Comparison of ENCODE assay signal across 8 cellular contexts in the genomic region with DNA sequence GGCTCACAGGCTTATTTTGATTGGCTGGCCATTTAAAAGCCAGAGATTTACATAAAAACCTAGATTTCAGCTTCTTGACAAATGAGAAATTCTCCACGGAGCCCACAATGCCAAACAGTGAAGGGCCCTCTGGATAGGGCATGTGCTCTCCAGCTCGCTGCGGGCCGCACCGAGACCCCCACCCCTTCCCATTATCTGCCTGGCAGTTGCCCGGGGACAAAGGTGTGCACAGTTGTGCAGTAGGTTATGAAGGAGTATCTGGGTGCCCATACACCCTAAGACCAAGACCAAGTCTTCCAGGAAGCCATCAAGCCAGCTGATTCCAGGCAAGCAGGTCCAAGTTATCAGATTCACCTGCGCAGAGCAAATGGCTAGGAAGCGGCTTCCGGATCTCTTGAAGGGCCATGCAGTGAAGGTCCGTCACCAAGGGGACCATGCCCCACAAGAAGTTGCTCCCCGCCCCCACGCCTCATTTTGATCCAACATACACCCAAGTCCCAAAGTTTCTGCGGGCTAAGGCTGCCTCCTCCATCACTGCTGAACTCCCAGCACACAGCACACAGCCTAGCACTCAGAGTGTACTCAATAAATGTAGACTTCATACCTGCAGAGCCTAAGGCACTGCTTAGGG. TPM values are rescaled to one million over a fixed set of nuclear protein-coding genes. Genes with fewer than 3 reads are reported as not detected.
DNase-seq lines count a peak whose midpoint lies in the region; ATAC-seq and TF ChIP-seq lines count a peak whose summit lies in the region.

No MANE protein-coding gene starts in this region.

- no peak for DNase-seq in activated naive CD4-positive, alpha-beta T cell treated with anti-CD3 and anti-CD28 coated beads for 36 hours
- no peak for DNase-seq in activated naive CD4-positive, alpha-beta T cell (lab: John Stamatoyannopoulos, UW)
- DNase-seq in breast epithelium (ENCODE audit: low spot score in 2 of 2) (no peak), memory B cell (ENCODE audit: low spot score in 2 of 2) (no peak), AG08396 (ENCODE audit: low spot score) (no peak), NCI-H69 (lab: John Stamatoyannopoulos, UW) (no peak)

- no peak for TF ChIP-seq CTCF in breast epithelium (IDR thresholded peaks at IDR 0.05)

- H3K4me1 Mint-ChIP-seq in activated naive CD4-positive, alpha-beta T cell treated with anti-CD3 and anti-CD28 coated beads for 36 hours (ENCODE audit: low read depth), result peaks cover 27% of the 10 kb centered on the region
- peaks cover 17% of the 10 kb centered on the region for H3K4me1 Mint-ChIP-seq in memory B cell

- H3K27ac ChIP-seq in breast epithelium, result peak overlapping the region in 1 of 2 donors; percentile 86
- no peak overlapping the region for H3K27ac ChIP-seq in urinary bladder (ENCODE audit: low read depth)

- TF ChIP-seq POLR2A in breast epithelium (IDR thresholded peaks at IDR 0.05), result no peak

- H3K4me1 ChIP-seq in breast epithelium (peaks cover 0 to 9% of the 10 kb centered on the region in 2 donors), urinary bladder (ENCODE audit: insufficient read depth) (peaks cover 2% of the 10 kb centered on the region)

- peak overlapping the region; percentile 74 for H3K27ac Mint-ChIP-seq in activated naive CD4-positive, alpha-beta T cell treated with anti-CD3 and anti-CD28 coated beads for 36 hours
- H3K27ac Mint-ChIP-seq in memory B cell, result peak overlapping the region; percentile 96

- no peaks in the 10 kb centered on the region for H3K9me3 Mint-ChIP-seq in activated naive CD4-positive, alpha-beta T cell treated with anti-CD3 and anti-CD28 coated beads for 36 hours
- H3K9me3 Mint-ChIP-seq in memory B cell, result no peaks in the 10 kb centered on the region

- ATAC-seq in memory B cell (ENCODE audit: low read depth) (no peak), HG02588 (IDR thresholded peaks at IDR 0.05; ENCODE audit: unreplicated experiment) (no peak)

- no peaks in the 10 kb centered on the region for H3K36me3 ChIP-seq in breast epithelium
- no peaks in the 10 kb centered on the region for H3K36me3 ChIP-seq in urinary bladder (ENCODE audit: insufficient read depth)

- no peaks in the 10 kb centered on the region for H3K9me3 ChIP-seq in breast epithelium

- intact Hi-C loops in activated naive CD4-positive, alpha-beta T cell treated with anti-CD3 and anti-CD28 coated beads for 36 hours (cut with micrococcal nuclease), result loop anchor here (2.0 kb wide), 2 partner anchors 13 to 139 kb away; no protein-coding TSS in a partner anchor
- intact Hi-C loops in breast epithelium (cut with DNase I; ENCODE audit: low total_unique reads), result no loop called here

- H3K4me3 ChIP-seq in breast epithelium (peak overlapping the region; percentile 89 to 92 (median 92)), urinary bladder (ENCODE audit: low read depth, low read length) (peak overlapping the region; percentile 80)

- peak overlapping the region; percentile 96 for H3K4me3 Mint-ChIP-seq in activated naive CD4-positive, alpha-beta T cell treated with anti-CD3 and anti-CD28 coated beads for 36 hours
- peak overlapping the region; percentile 98 for H3K4me3 Mint-ChIP-seq in memory B cell

- H3K36me3 Mint-ChIP-seq in activated naive CD4-positive, alpha-beta T cell treated with anti-CD3 and anti-CD28 coated beads for 36 hours (ENCODE audit: low read depth), result peaks cover 18% of the 10 kb centered on the region
- H3K36me3 Mint-ChIP-seq in memory B cell, result peaks cover 2% of the 10 kb centered on the region

- H3K27me3 ChIP-seq in breast epithelium, result no peaks in the 10 kb centered on the region

- CTCF ChIA-PET in activated naive CD4-positive, alpha-beta T cell treated with anti-CD3 and anti-CD28 coated beads for 36 hours (lab: Charles Lee), result interaction anchor here (0.9 to 2.5 kb wide), 3 partner anchors 12 to 142 kb away, joined by 3 to 13 read pairs (median 3); no protein-coding TSS in a partner anchor

- WGBS in urinary bladder, result 88% methylated on average over 13 of the region's 13 CpGs

- H3K27me3 Mint-ChIP-seq in activated naive CD4-positive, alpha-beta T cell treated with anti-CD3 and anti-CD28 coated beads for 36 hours (ENCODE audit: low read depth), result no peaks in the 10 kb centered on the region
- no peaks in the 10 kb centered on the region for H3K27me3 Mint-ChIP-seq in memory B cell

RNA-seq across cellular contexts. Expression of a gene that starts 1.3 kb away (rescaled TPM):
- 10 to 100 TPM; 55.0 to 57.5 TPM for total RNA-seq in activated naive CD4-positive, alpha-beta T cell treated with anti-CD3 and anti-CD28 coated beads for 36 hours
- 10 to 100 TPM; 19.5 to 40.0 (median 36.4) TPM for total RNA-seq in breast epithelium
- 19.8 TPM for total RNA-seq in urinary bladder
- polyA plus RNA-seq in urinary bladder, result 48.4 TPM

RNA-seq across cellular contexts. Expression of a gene that starts 35.2 kb away (rescaled TPM):
- 10 to 100 TPM; 15.3 to 15.8 TPM for total RNA-seq in activated naive CD4-positive, alpha-beta T cell treated with anti-CD3 and anti-CD28 coated beads for 36 hours
- total RNA-seq in breast epithelium (10 to 100 TPM; 28.6 to 30.5 (median 29.6) TPM), urinary bladder (34.5 TPM)
- polyA plus RNA-seq in urinary bladder, result 16.2 TPM
